In genomic region chr19:15551183-15552004, GRCh38 we compare ENCODE assay signal across 8 cellular contexts. TPM values are rescaled to one million over a fixed set of nuclear protein-coding genes. Genes with fewer than 3 reads are reported as not detected.
DNase-seq lines count a peak whose midpoint lies in the region; ATAC-seq and TF ChIP-seq lines count a peak whose summit lies in the region.

No MANE protein-coding gene starts in this region.

- H3K4me3 ChIP-seq in rectal smooth muscle tissue (ENCODE audit: low read length) (peak overlapping the region; percentile 62), uterus (peak overlapping the region; percentile 16 to 21)

- peak overlapping the region; percentile 70 for H3K27ac Mint-ChIP-seq in activated CD4-positive, alpha-beta T cell treated with anti-CD3 and anti-CD28 coated beads for 36 hours

- ATAC-seq in Right ventricle myocardium superior (ENCODE audit: poor library complexity) = no peak
- ATAC-seq in activated CD4-positive, alpha-beta T cell treated with anti-CD3 and anti-CD28 coated beads for 36 hours = peak; percentile 37

- no peaks in the 10 kb centered on the region for H3K36me3 ChIP-seq in rectal smooth muscle tissue (ENCODE audit: control insufficient read depth, insufficient read depth, low read length)
- no peaks in the 10 kb centered on the region for H3K36me3 ChIP-seq in uterus

- H3K27ac ChIP-seq in rectal smooth muscle tissue (ENCODE audit: low read depth, low read length) = no peak overlapping the region
- no peak overlapping the region for H3K27ac ChIP-seq in uterus

- peaks cover 3% of the 10 kb centered on the region for H3K4me1 ChIP-seq in rectal smooth muscle tissue (ENCODE audit: control insufficient read depth, insufficient read depth, low read length)
- H3K4me1 ChIP-seq in uterus = peaks cover 0 to 10% of the 10 kb centered on the region in 2 donors

- peak overlapping the region; percentile 70 for H3K4me3 Mint-ChIP-seq in activated CD4-positive, alpha-beta T cell treated with anti-CD3 and anti-CD28 coated beads for 36 hours

- DNase-seq in Right ventricle myocardium superior (peak; percentile 48), cardiac septum (ENCODE audit: low spot score) (no peak), uterus (peak; percentile 22), Ammon's horn (ENCODE audit: low spot score) (no peak), iPS-NIHi7 (ENCODE audit: extremely low spot score) (no peak)
- DNase-seq in activated CD4-positive, alpha-beta T cell treated with anti-CD3 and anti-CD28 coated beads for 36 hours = peak; percentile 81
- peak; percentile 56 for DNase-seq in effector CD4-positive, alpha-beta T cell

- H3K27me3 Mint-ChIP-seq in activated CD4-positive, alpha-beta T cell treated with anti-CD3 and anti-CD28 coated beads for 36 hours = no peaks in the 10 kb centered on the region

- no peak for TF ChIP-seq CTCF in uterus (IDR thresholded peaks at IDR 0.05)

- H3K36me3 Mint-ChIP-seq in activated CD4-positive, alpha-beta T cell treated with anti-CD3 and anti-CD28 coated beads for 36 hours (ENCODE audit: low read depth) = no peaks in the 10 kb centered on the region

- no peaks in the 10 kb centered on the region for H3K9me3 ChIP-seq in uterus

- POLR2A ChIA-PET in activated CD4-positive, alpha-beta T cell treated with anti-CD3 and anti-CD28 coated beads for 36 hours (lab: Charles Lee) = interaction anchor here (0.8 to 1.5 kb wide), 2 partner anchors 132 to 222 kb away, joined by 3 to 5 read pairs; partner anchors contain the start of gene AKAP8L

- H3K27me3 ChIP-seq in rectal smooth muscle tissue (ENCODE audit: control insufficient read depth, insufficient read depth, low read length) = peaks cover 5% of the 10 kb centered on the region
- H3K27me3 ChIP-seq in uterus = no peaks in the 10 kb centered on the region

- no peaks in the 10 kb centered on the region for H3K9me3 Mint-ChIP-seq in activated CD4-positive, alpha-beta T cell treated with anti-CD3 and anti-CD28 coated beads for 36 hours (ENCODE audit: low read depth)

- TF ChIP-seq POLR2A in uterus (IDR thresholded peaks at IDR 0.05) = no peak

- intact Hi-C loops in Right ventricle myocardium superior (cut with DNase I) = loop anchor here (5.0 kb wide), 2 partner anchors 289 to 459 kb away; no protein-coding TSS in a partner anchor
- intact Hi-C loops in cardiac septum (cut with DNase I) = loop anchor here (10.0 kb wide), 1 partner anchor 97 kb away; no protein-coding TSS in a partner anchor
- intact Hi-C loops in activated CD4-positive, alpha-beta T cell treated with anti-CD3 and anti-CD28 coated beads for 36 hours (cut with DNase I, micrococcal nuclease) = loop anchor here (1.0 to 2.0 kb wide), 4 partner anchors 37 to 172 kb away; partner anchors contain the start of gene AKAP8 (in 1 of the 2)
- intact Hi-C loops in uterus (cut with DNase I; ENCODE audit: low total_unique reads) = loop anchor here (10.0 kb wide), 1 partner anchor 457 kb away; no protein-coding TSS in a partner anchor

- H3K9ac ChIP-seq in rectal smooth muscle tissue (ENCODE audit: low read length) = no peak overlapping the region

- H3K4me1 Mint-ChIP-seq in activated CD4-positive, alpha-beta T cell treated with anti-CD3 and anti-CD28 coated beads for 36 hours = peaks cover 24% of the 10 kb centered on the region

- CTCF ChIA-PET in activated CD4-positive, alpha-beta T cell treated with anti-CD3 and anti-CD28 coated beads for 36 hours (lab: Charles Lee) = interaction anchor here (0.7 to 3.3 kb wide), 7 partner anchors 14 to 459 kb away, joined by 3 to 30 read pairs (median 4); partner anchors contain the start of gene AKAP8L

RNA-seq across cellular contexts. Expression of gene CYP4F22, which starts 43.1 kb away (rescaled TPM):
- not detected for total RNA-seq in Right ventricle myocardium superior
- not detected for total RNA-seq in cardiac septum
- total RNA-seq in activated CD4-positive, alpha-beta T cell treated with anti-CD3 and anti-CD28 coated beads for 36 hours = under 1 TPM; 0.54 to 0.80 TPM
- not detected for total RNA-seq in uterus

Comparison
In these comparisons a context has a peak if more than half of its experiments do, and no peak if none do; other contexts are left out.
1. DNase-seq: peak in Right ventricle myocardium superior (single experiment), activated CD4-positive, alpha-beta T cell treated with anti-CD3 and anti-CD28 coated beads for 36 hours (single experiment), effector CD4-positive, alpha-beta T cell (single experiment) and uterus (2 of 2); none in cardiac septum (single experiment), Ammon's horn (single experiment) and iPS-NIHi7 (single experiment).